In the genomic region with DNA sequence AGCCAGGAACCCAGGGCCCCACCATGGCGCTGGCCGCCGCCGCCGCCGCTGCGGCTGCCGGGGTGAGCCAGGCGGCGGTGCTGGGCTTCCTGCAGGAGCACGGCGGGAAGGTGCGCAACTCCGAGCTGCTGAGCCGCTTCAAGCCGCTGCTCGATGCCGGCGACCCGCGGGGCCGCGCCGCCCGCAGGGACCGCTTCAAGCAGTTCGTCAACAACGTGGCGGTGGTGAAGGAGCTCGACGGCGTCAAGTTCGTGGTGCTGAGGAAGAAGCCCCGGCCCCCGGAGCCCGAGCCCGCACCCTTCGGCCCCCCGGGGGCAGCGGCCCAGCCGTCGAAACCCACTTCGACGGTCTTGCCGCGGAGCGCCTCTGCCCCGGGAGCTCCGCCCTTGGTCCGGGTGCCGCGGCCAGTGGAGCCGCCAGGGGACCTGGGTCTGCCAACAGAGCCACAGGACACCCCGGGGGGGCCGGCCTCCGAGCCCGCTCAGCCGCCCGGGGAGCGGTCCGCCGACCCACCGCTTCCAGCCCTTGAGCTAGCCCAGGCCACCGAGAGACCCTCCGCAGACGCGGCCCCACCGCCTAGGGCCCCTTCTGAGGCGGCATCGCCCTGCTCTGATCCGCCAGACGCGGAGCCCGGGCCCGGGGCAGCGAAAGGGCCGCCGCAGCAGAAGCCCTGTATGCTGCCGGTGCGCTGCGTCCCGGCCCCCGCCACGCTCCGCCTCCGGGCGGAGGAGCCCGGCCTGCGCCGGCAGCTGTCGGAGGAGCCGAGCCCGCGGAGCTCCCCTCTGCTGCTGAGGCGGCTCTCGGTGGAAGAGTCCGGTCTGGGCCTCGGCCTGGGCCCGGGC, we compare ENCODE assay signal across 8 cellular contexts. TPM values are rescaled to one million over a fixed set of nuclear protein-coding genes. Genes with fewer than 3 reads are reported as not detected.
DNase-seq lines count a peak whose midpoint lies in the region; ATAC-seq and TF ChIP-seq lines count a peak whose summit lies in the region.

No MANE protein-coding gene starts in this region.

- H3K4me1 ChIP-seq in HUES64 (ENCODE audit: insufficient read depth, low read length), result 0 out of 2 replicates have a peak, but pooled peaks cover 8% of the 10 kb centered on the region
- peaks cover 16 to 49% (median 34%) of the 10 kb centered on the region in 4 donors for H3K4me1 ChIP-seq in stomach

- WGBS in HUES64, result 2% methylated on average over 99 of the region's 99 CpGs
- 1 to 5% (median 3%) methylated on average over 24 to 98 of the region's 99 CpGs for WGBS in stomach, 5 donors

- DNase-seq in Calu3, result peak; percentile 52
- peak; percentile 61 for DNase-seq in astrocyte of the hippocampus (ENCODE audit: low read depth, low spot score)
- peak; percentile 33 for DNase-seq in kidney tubule cell (ENCODE audit: low spot score)
- peak; percentile 65 for DNase-seq in stomach
- no peak for DNase-seq in DMS114 treated with DMSO at 0.1 percent for 48 hours (lab: John Stamatoyannopoulos, UW; ENCODE audit: unreplicated experiment)

- H3K27me3 ChIP-seq in HUES64 (ENCODE audit: insufficient read depth, low read length), result peaks cover 84% of the 10 kb centered on the region
- H3K27me3 ChIP-seq in stomach, result peaks cover 5 to 53% (median 29%) of the 10 kb centered on the region in 3 donors

- no peaks in the 10 kb centered on the region for H3K9me3 Mint-ChIP-seq in Calu3 (ENCODE audit: low read depth, unreplicated experiment)

- peaks cover 11% of the 10 kb centered on the region for H3K36me3 Mint-ChIP-seq in Calu3 (ENCODE audit: insufficient read depth, unreplicated experiment)

- no peak for TF ChIP-seq EP300 in stomach (IDR thresholded peaks at IDR 0.05)

- H3K27ac Mint-ChIP-seq in Calu3 (ENCODE audit: unreplicated experiment), result no peak overlapping the region

- BruUV-seq in Calu3 (replicated peaks; lab: Mats Ljungman, UMichigan), result no TSS peak

- no peak overlapping the region for H3K9ac ChIP-seq in HUES64 (ENCODE audit: low read depth, low read length)

- CTCF ChIA-PET in Calu3 (lab: Charles Lee), result interaction anchor here (0.6 to 1.6 kb wide), 7 partner anchors 12 to 571 kb away, joined by 3 to 9 read pairs (median 4); a partner anchor contains a TSS

- intact Hi-C loops in Calu3 (cut with micrococcal nuclease; ENCODE audit: unreplicated experiment) (no loop called here), stomach (cut with DNase I; ENCODE audit: low total_unique reads) (no loop called here)

- no peak for TF ChIP-seq CTCF in Calu3 (IDR thresholded peaks at IDR 0.05; ENCODE audit: unreplicated experiment)
- TF ChIP-seq CTCF in stomach (IDR thresholded peaks at IDR 0.05), result no peak

- H3K4me1 Mint-ChIP-seq in Calu3 (ENCODE audit: low read depth, unreplicated experiment), result peaks cover 23% of the 10 kb centered on the region

- no peaks in the 10 kb centered on the region for H3K36me3 ChIP-seq in HUES64 (ENCODE audit: insufficient read depth, low read length)
- H3K36me3 ChIP-seq in stomach, result no peaks in the 10 kb centered on the region

- no peaks in the 10 kb centered on the region for H3K27me3 Mint-ChIP-seq in Calu3 (ENCODE audit: unreplicated experiment)

- TF ChIP-seq POLR2A in stomach (IDR thresholded peaks at IDR 0.05), result no peak

- ATAC-seq in HG03139 (IDR thresholded peaks at IDR 0.05; ENCODE audit: unreplicated experiment) (no peak), HG02610 (IDR thresholded peaks at IDR 0.05; ENCODE audit: unreplicated experiment) (no peak)

- H3K4me3 ChIP-seq in HUES64 (ENCODE audit: low read length), result peak overlapping the region; percentile 34
- peak overlapping the region; percentile 52 to 65 (median 56) for H3K4me3 ChIP-seq in stomach

- H3K9me3 ChIP-seq in HUES64 (ENCODE audit: insufficient read depth, low read depth, low read length) (no peaks in the 10 kb centered on the region), stomach (no peaks in the 10 kb centered on the region)

- H3K27ac ChIP-seq in HUES64 (ENCODE audit: low read depth, low read length), result no peak overlapping the region
- peak overlapping the region; percentile 81 to 90 (median 84) for H3K27ac ChIP-seq in stomach

- H3K4me3 Mint-ChIP-seq in Calu3 (ENCODE audit: low read depth, unreplicated experiment), result peak overlapping the region; percentile 69

RNA-seq across cellular contexts. Expression of a gene that starts 0.7 kb away (rescaled TPM):
- 0.78 and 0.88 TPM in 2 replicates for total RNA-seq in Calu3 (2022)
- polyA plus RNA-seq in HUES64 (2013, experiment 1 of 2), result not detected
- polyA plus RNA-seq in HUES64 (2013, experiment 2 of 2), result 0.13 TPM
- 10 to 100 TPM in 2 of 5 donors, 1 to 10 TPM in 2, not detected in 1; 6.8 to 91.8 (median 13.2) TPM for total RNA-seq in stomach
- polyA plus RNA-seq in stomach, result 1 to 10 TPM; 2.4 to 5.7 (median 5.2) TPM

RNA-seq across cellular contexts. Expression of a gene that starts 16.6 kb away (rescaled TPM):
- total RNA-seq in Calu3 (2022) (24.5 and 27.0 TPM in 2 replicates), stomach (100 to 1,000 TPM in 1 of 5 donors, 10 to 100 TPM in 3, 1 to 10 TPM in 1; 5.3 to 264 (median 48.7) TPM)
- polyA plus RNA-seq in HUES64 (2013, experiment 1 of 2), result 2.2 TPM
- polyA plus RNA-seq in HUES64 (2013, experiment 2 of 2), result 2.0 TPM
- polyA plus RNA-seq in stomach, result 10 to 100 TPM in 1 of 3 donors, 1 to 10 TPM in 2; 7.5 to 12.8 (median 9.6) TPM

RNA-seq across cellular contexts. Expression of a gene that starts 36.8 kb away (rescaled TPM):
- total RNA-seq in Calu3 (2022), result 40.4 and 48.5 TPM in 2 replicates
- 22.4 TPM for polyA plus RNA-seq in HUES64 (2013, experiment 1 of 2)
- 25.5 TPM for polyA plus RNA-seq in HUES64 (2013, experiment 2 of 2)
- total RNA-seq in stomach, result 10 to 100 TPM; 18.5 to 47.3 (median 36.2) TPM
- 10 to 100 TPM; 15.5 to 28.4 (median 27.4) TPM for polyA plus RNA-seq in stomach

RNA-seq across cellular contexts. Expression of a gene that starts 52.4 kb away (rescaled TPM):
- total RNA-seq in Calu3 (2022), result 0.61 and 0.94 TPM in 2 replicates
- 0.10 TPM for polyA plus RNA-seq in HUES64 (2013, experiment 1 of 2)
- 0.19 TPM for polyA plus RNA-seq in HUES64 (2013, experiment 2 of 2)
- total RNA-seq in stomach, result 1 to 10 TPM in 2 of 5 donors, not detected in 3; 1.2 to 4.4 TPM
- 1 to 10 TPM in 1 of 3 donors, under 1 TPM in 1, not detected in 1; 0.25 to 1.1 TPM for polyA plus RNA-seq in stomach

RNA-seq across cellular contexts. Expression of a gene that starts 52.6 kb away (rescaled TPM):
- total RNA-seq in Calu3 (2022), result 678 and 719 TPM in 2 replicates
- 284 TPM for polyA plus RNA-seq in HUES64 (2013, experiment 1 of 2)
- polyA plus RNA-seq in HUES64 (2013, experiment 2 of 2), result 263 TPM
- total RNA-seq in stomach, result 100 to 1,000 TPM in 2 of 5 donors, 10 to 100 TPM in 3; 66.5 to 173 (median 83.4) TPM
- 100 to 1,000 TPM; 470 to 603 (median 499) TPM for polyA plus RNA-seq in stomach
